In genomic region chr14:69910871-69911270, GRCh38 we compare ENCODE assay signal across 19 cellular contexts. TPM values are rescaled to one million over a fixed set of nuclear protein-coding genes. Genes with fewer than 3 reads are reported as not detected.
"Had no signal": no experiment of that assay in that cellular context is flagged by ENCODE, and none has a peak within 500 bp of the region (broad histone marks: within the 10 kb centered on the region; RNA-seq: fewer than 3 reads in every experiment).

No MANE protein-coding gene starts in this region.

- H3K27me3 ChIP-seq: ascending aorta, right lobe of liver had no signal

- H3K27ac Mint-ChIP-seq: activated naive CD4-positive, alpha-beta T cell treated with anti-CD3 and anti-CD28 coated beads for 36 hours; activated naive CD8-positive, alpha-beta T cell treated with anti-CD3 and anti-CD28 coated beads, Interleukin-2, amount 50 U/mL, for 24 hours; activated T-helper 17 cell treated with anti-CD3 and anti-CD28 coated beads, Interleukin-2, amount 50 U/mL, for 72 hours; stimulated activated naive CD8-positive, alpha-beta T cell treated with anti-CD3 and anti-CD28 coated beads, Interleukin-15, Interleukin-2, amounts not matched to agents 100 ng/mL and 50 ng/mL, for 24 hours had no signal

- ATAC-seq: activated naive CD8-positive, alpha-beta T cell treated with anti-CD3 and anti-CD28 coated beads, Interleukin-2, amount 50 U/mL, for 24 hours; activated T-helper 17 cell treated with anti-CD3 and anti-CD28 coated beads, Interleukin-2, amount 50 U/mL, for 72 hours; esophagus mucosa; left ventricle myocardium superior; right lobe of liver had no signal

- H3K4me3 Mint-ChIP-seq: activated naive CD4-positive, alpha-beta T cell treated with anti-CD3 and anti-CD28 coated beads for 36 hours; activated naive CD8-positive, alpha-beta T cell treated with anti-CD3 and anti-CD28 coated beads, Interleukin-2, amount 50 U/mL, for 24 hours; activated T-helper 17 cell treated with anti-CD3 and anti-CD28 coated beads, Interleukin-2, amount 50 U/mL, for 72 hours; nephron; stimulated activated naive CD8-positive, alpha-beta T cell treated with anti-CD3 and anti-CD28 coated beads, Interleukin-15, Interleukin-2, amounts not matched to agents 100 ng/mL and 50 ng/mL, for 24 hours had no signal

- DNase-seq: activated CD4-positive, alpha-beta T cell treated with anti-CD3 and anti-CD28 coated beads for 1 hour; activated CD4-positive, alpha-beta T cell treated with anti-CD3 and anti-CD28 coated beads, Interleukin-2, amount 50 U/mL, for 4 hours; activated naive CD4-positive, alpha-beta T cell treated with anti-CD3 and anti-CD28 coated beads for 36 hours; activated naive CD8-positive, alpha-beta T cell treated with anti-CD3 and anti-CD28 coated beads, Interleukin-2, amount 50 U/mL, for 24 hours; left ventricle myocardium superior; mesendoderm; occipital lobe; right lobe of liver; stimulated activated CD4-positive, alpha-beta T cell treated with anti-CD3 and anti-CD28 coated beads, Interleukin-4, amount 100 ng/mL, for 4 hours; T-helper 1 cell; T1000 had no signal

- H3K4me1 ChIP-seq: ascending aorta, prostate gland, right lobe of liver had no signal

- H3K9me3 ChIP-seq: ascending aorta, prostate gland, right lobe of liver, thoracic aorta had no signal

- H3K27ac ChIP-seq: ascending aorta, prostate gland, right lobe of liver, thoracic aorta had no signal

- H3K4me3 ChIP-seq: ascending aorta, prostate gland, right lobe of liver, smooth muscle cell, thoracic aorta had no signal

- H3K4me1 Mint-ChIP-seq: activated naive CD8-positive, alpha-beta T cell treated with anti-CD3 and anti-CD28 coated beads, Interleukin-2, amount 50 U/mL, for 24 hours; activated T-helper 17 cell treated with anti-CD3 and anti-CD28 coated beads, Interleukin-2, amount 50 U/mL, for 72 hours; nephron had no signal

- H3K36me3 ChIP-seq: ascending aorta, prostate gland, right lobe of liver, thoracic aorta had no signal

- H3K9me3 Mint-ChIP-seq: activated naive CD4-positive, alpha-beta T cell treated with anti-CD3 and anti-CD28 coated beads for 36 hours; activated naive CD8-positive, alpha-beta T cell treated with anti-CD3 and anti-CD28 coated beads, Interleukin-2, amount 50 U/mL, for 24 hours; activated T-helper 17 cell treated with anti-CD3 and anti-CD28 coated beads, Interleukin-2, amount 50 U/mL, for 72 hours; nephron; stimulated activated naive CD8-positive, alpha-beta T cell treated with anti-CD3 and anti-CD28 coated beads, Interleukin-15, Interleukin-2, amounts not matched to agents 100 ng/mL and 50 ng/mL, for 24 hours had no signal

RNA-seq across cellular contexts. Expression of gene SMOC1, which starts 31.7 kb away (rescaled TPM):
- total RNA-seq: activated naive CD4-positive, alpha-beta T cell treated with anti-CD3 and anti-CD28 coated beads for 36 hours; activated T-helper 17 cell treated with anti-CD3 and anti-CD28 coated beads, Interleukin-2, amount 50 U/mL, for 72 hours had no signal
